In genomic region chr16:15493416-15494181, GRCh38 we compare ENCODE assay signal across 10 cellular contexts. TPM values are rescaled to one million over a fixed set of nuclear protein-coding genes. Genes with fewer than 3 reads are reported as not detected.
DNase-seq lines count a peak whose midpoint lies in the region; ATAC-seq and TF ChIP-seq lines count a peak whose summit lies in the region.
"Had no signal": no experiment of that assay in that cellular context is flagged by ENCODE, and none has a peak within 500 bp of the region (broad histone marks: within the 10 kb centered on the region; RNA-seq: fewer than 3 reads in every experiment).

No MANE protein-coding gene starts in this region.

- peak overlapping the region; percentile 52 for H3K27ac Mint-ChIP-seq in activated CD4-positive, alpha-beta T cell treated with anti-CD3 and anti-CD28 coated beads, Interleukin-2, amount 10 ng/mL, durations not matched to agents 24 days and 14 days
- no peak overlapping the region for H3K27ac Mint-ChIP-seq in activated CD4-positive, alpha-beta T cell treated with anti-CD3 and anti-CD28 coated beads for 36 hours
- H3K27ac Mint-ChIP-seq in mesothelial cell of epicardium: no peak overlapping the region

- POLR2A ChIA-PET in activated CD4-positive, alpha-beta T cell treated with anti-CD3 and anti-CD28 coated beads for 36 hours (lab: Charles Lee): no interaction called here

- intact Hi-C loops in activated CD4-positive, alpha-beta T cell treated with anti-CD3 and anti-CD28 coated beads, Interleukin-2, amount 10 ng/mL, durations not matched to agents 24 days and 14 days (cut with micrococcal nuclease): no loop called here
- intact Hi-C loops in activated CD4-positive, alpha-beta T cell treated with anti-CD3 and anti-CD28 coated beads for 36 hours (cut with DNase I, micrococcal nuclease): no loop called here

- peak overlapping the region in 1 of 2 donors; percentile 11 for H3K4me3 ChIP-seq in foreskin fibroblast (ENCODE audit: low read depth in 1 of 2, low read length in 2 of 2)
- H3K4me3 ChIP-seq: tibial artery had no signal

- H3K27me3 Mint-ChIP-seq in activated CD4-positive, alpha-beta T cell treated with anti-CD3 and anti-CD28 coated beads, Interleukin-2, amount 10 ng/mL, durations not matched to agents 24 days and 14 days: no peaks in the 10 kb centered on the region
- H3K27me3 Mint-ChIP-seq in activated CD4-positive, alpha-beta T cell treated with anti-CD3 and anti-CD28 coated beads for 36 hours: no peaks in the 10 kb centered on the region
- H3K27me3 Mint-ChIP-seq in mesothelial cell of epicardium (ENCODE audit: low read depth): peaks cover 20% of the 10 kb centered on the region

- H3K36me3 Mint-ChIP-seq in activated CD4-positive, alpha-beta T cell treated with anti-CD3 and anti-CD28 coated beads, Interleukin-2, amount 10 ng/mL, durations not matched to agents 24 days and 14 days (ENCODE audit: low read depth): peaks cover 10% of the 10 kb centered on the region
- no peaks in the 10 kb centered on the region for H3K36me3 Mint-ChIP-seq in activated CD4-positive, alpha-beta T cell treated with anti-CD3 and anti-CD28 coated beads for 36 hours (ENCODE audit: low read depth)
- H3K36me3 Mint-ChIP-seq in mesothelial cell of epicardium: no peaks in the 10 kb centered on the region

- DNase-seq in activated CD4-positive, alpha-beta T cell treated with anti-CD3 and anti-CD28 coated beads, Interleukin-2, amount 10 ng/mL, durations not matched to agents 24 days and 14 days: no peak
- no peak for DNase-seq in activated CD4-positive, alpha-beta T cell treated with anti-CD3 and anti-CD28 coated beads for 36 hours
- DNase-seq in SW480 (ENCODE audit: low spot score): peak; percentile 70
- DNase-seq in foreskin fibroblast: peak; percentile 85 to 94
- peak; percentile 86 for DNase-seq in stromal cell of bone marrow (ENCODE audit: low read depth)
- DNase-seq in activated CD4-positive, CD25-positive, alpha-beta regulatory T cell (lab: John Stamatoyannopoulos, UW): no peak
- no peak for DNase-seq in mesothelial cell of epicardium (ENCODE audit: low spot score in 2 of 2, unreplicated experiment in 2 of 2)
- DNase-seq: BE2C, tibial artery had no signal

- no peak overlapping the region for H3K4me3 Mint-ChIP-seq in activated CD4-positive, alpha-beta T cell treated with anti-CD3 and anti-CD28 coated beads, Interleukin-2, amount 10 ng/mL, durations not matched to agents 24 days and 14 days
- no peak overlapping the region for H3K4me3 Mint-ChIP-seq in activated CD4-positive, alpha-beta T cell treated with anti-CD3 and anti-CD28 coated beads for 36 hours
- H3K4me3 Mint-ChIP-seq in mesothelial cell of epicardium: no peak overlapping the region

- ATAC-seq in activated CD4-positive, alpha-beta T cell treated with anti-CD3 and anti-CD28 coated beads for 36 hours: no peak
- no peak for ATAC-seq in HG03571 (IDR thresholded peaks at IDR 0.05; ENCODE audit: unreplicated experiment)

- TF ChIP-seq CTCF in foreskin fibroblast (IDR thresholded peaks at IDR 0.05; ENCODE audit: low read depth, low read length) (no peak), mesothelial cell of epicardium (IDR thresholded peaks at IDR 0.05; ENCODE audit: unreplicated experiment) (no peak)

- CTCF ChIA-PET in activated CD4-positive, alpha-beta T cell treated with anti-CD3 and anti-CD28 coated beads for 36 hours (lab: Charles Lee): no interaction called here

- peaks cover 6% of the 10 kb centered on the region for H3K9me3 Mint-ChIP-seq in activated CD4-positive, alpha-beta T cell treated with anti-CD3 and anti-CD28 coated beads, Interleukin-2, amount 10 ng/mL, durations not matched to agents 24 days and 14 days
- no peaks in the 10 kb centered on the region for H3K9me3 Mint-ChIP-seq in activated CD4-positive, alpha-beta T cell treated with anti-CD3 and anti-CD28 coated beads for 36 hours (ENCODE audit: low read depth)
- no peaks in the 10 kb centered on the region for H3K9me3 Mint-ChIP-seq in mesothelial cell of epicardium

- H3K4me1 Mint-ChIP-seq in activated CD4-positive, alpha-beta T cell treated with anti-CD3 and anti-CD28 coated beads, Interleukin-2, amount 10 ng/mL, durations not matched to agents 24 days and 14 days: peaks cover 47% of the 10 kb centered on the region
- H3K4me1 Mint-ChIP-seq in activated CD4-positive, alpha-beta T cell treated with anti-CD3 and anti-CD28 coated beads for 36 hours: peaks cover 38% of the 10 kb centered on the region
- peaks cover 2% of the 10 kb centered on the region for H3K4me1 Mint-ChIP-seq in mesothelial cell of epicardium

RNA-seq across cellular contexts. Expression of gene BMERB1, which starts 59.2 kb away (rescaled TPM):
- 15.5 and 17.0 TPM in 2 replicates for total RNA-seq in activated CD4-positive, alpha-beta T cell treated with anti-CD3 and anti-CD28 coated beads, Interleukin-2, amount 10 ng/mL, durations not matched to agents 24 days and 14 days
- 10 to 100 TPM; 10.1 to 11.6 TPM for total RNA-seq in activated CD4-positive, alpha-beta T cell treated with anti-CD3 and anti-CD28 coated beads for 36 hours
- total RNA-seq in mesothelial cell of epicardium: 2.9 to 3.9 TPM (median 3.1 TPM) in 3 replicates

Comparison
In these comparisons a context has a peak if more than half of its experiments do, and no peak if none do; other contexts are left out.
1. DNase-seq: peak in SW480 (single experiment), foreskin fibroblast (2 of 2) and stromal cell of bone marrow (single experiment); none in activated CD4-positive, alpha-beta T cell treated with anti-CD3 and anti-CD28 coated beads, Interleukin-2, amount 10 ng/mL, durations not matched to agents 24 days and 14 days (single experiment), activated CD4-positive, alpha-beta T cell treated with anti-CD3 and anti-CD28 coated beads for 36 hours (single experiment), activated CD4-positive, CD25-positive, alpha-beta regulatory T cell (0 of 4) and mesothelial cell of epicardium (0 of 2).